In genomic region chr2:203327582-203327917, GRCh38 we compare ENCODE assay signal across 8 cellular contexts.
DNase-seq lines count a peak whose midpoint lies in the region; ATAC-seq lines count a peak whose summit lies in the region.

No MANE protein-coding gene starts in this region.

- peaks cover 28% of the 10 kb centered on the region for H3K4me1 Mint-ChIP-seq in activated naive CD4-positive, alpha-beta T cell treated with anti-CD3 and anti-CD28 coated beads, Interleukin-2, amount 10 ng/mL, durations not matched to agents 7 days and 5 days
- peaks cover 32% of the 10 kb centered on the region for H3K4me1 Mint-ChIP-seq in stimulated activated memory B cell treated with anti-CD40 and anti-IgM and Interleukin-4, amounts not matched to agents 10 μg/mL and 1 μg/mL and 100 μg/mL, for 72 hours

- H3K27me3 Mint-ChIP-seq in activated naive CD4-positive, alpha-beta T cell treated with anti-CD3 and anti-CD28 coated beads, Interleukin-2, amount 10 ng/mL, durations not matched to agents 7 days and 5 days = peaks cover 3% of the 10 kb centered on the region
- no peaks in the 10 kb centered on the region for H3K27me3 Mint-ChIP-seq in stimulated activated memory B cell treated with anti-CD40 and anti-IgM and Interleukin-4, amounts not matched to agents 10 μg/mL and 1 μg/mL and 100 μg/mL, for 72 hours

- no peaks in the 10 kb centered on the region for H3K9me3 Mint-ChIP-seq in activated naive CD4-positive, alpha-beta T cell treated with anti-CD3 and anti-CD28 coated beads, Interleukin-2, amount 10 ng/mL, durations not matched to agents 7 days and 5 days
- H3K9me3 Mint-ChIP-seq in stimulated activated memory B cell treated with anti-CD40 and anti-IgM and Interleukin-4, amounts not matched to agents 10 μg/mL and 1 μg/mL and 100 μg/mL, for 72 hours = no peaks in the 10 kb centered on the region

- H3K36me3 Mint-ChIP-seq in activated naive CD4-positive, alpha-beta T cell treated with anti-CD3 and anti-CD28 coated beads, Interleukin-2, amount 10 ng/mL, durations not matched to agents 7 days and 5 days = peaks cover 3% of the 10 kb centered on the region
- H3K36me3 Mint-ChIP-seq in stimulated activated memory B cell treated with anti-CD40 and anti-IgM and Interleukin-4, amounts not matched to agents 10 μg/mL and 1 μg/mL and 100 μg/mL, for 72 hours = no peaks in the 10 kb centered on the region

- CTCF ChIA-PET in activated naive CD4-positive, alpha-beta T cell treated with anti-CD3 and anti-CD28 coated beads, Interleukin-2, amount 10 ng/mL, durations not matched to agents 7 days and 5 days (lab: Charles Lee) = no interaction called here

- ATAC-seq in HG03064 (IDR thresholded peaks at IDR 0.05; ENCODE audit: low read depth, unreplicated experiment) (peak; percentile 19), HG03354 (IDR thresholded peaks at IDR 0.05; ENCODE audit: poor library complexity, severe bottlenecking, unreplicated experiment) (no peak)
- ATAC-seq in stimulated activated memory B cell treated with anti-CD40 and anti-IgM and Interleukin-4, amounts not matched to agents 10 μg/mL and 1 μg/mL and 100 μg/mL, for 72 hours = no peak

- H3K4me3 Mint-ChIP-seq in activated naive CD4-positive, alpha-beta T cell treated with anti-CD3 and anti-CD28 coated beads, Interleukin-2, amount 10 ng/mL, durations not matched to agents 7 days and 5 days = peak overlapping the region; percentile 81
- H3K4me3 Mint-ChIP-seq in stimulated activated memory B cell treated with anti-CD40 and anti-IgM and Interleukin-4, amounts not matched to agents 10 μg/mL and 1 μg/mL and 100 μg/mL, for 72 hours = peak overlapping the region; percentile 79

- DNase-seq in DMS79 (lab: John Stamatoyannopoulos, UW) (peak; percentile 31), hippocampal formation (lab: John Stamatoyannopoulos, UW) (peak; percentile 12 to 42), middle frontal gyrus (ENCODE audit: extremely low spot score, low spot score) (no peak), RPMI8226 (no peak)
- no peak for DNase-seq in activated naive CD4-positive, alpha-beta T cell treated with anti-CD3 and anti-CD28 coated beads, Interleukin-2, amount 10 ng/mL, durations not matched to agents 7 days and 5 days

- H3K27ac Mint-ChIP-seq in activated naive CD4-positive, alpha-beta T cell treated with anti-CD3 and anti-CD28 coated beads, Interleukin-2, amount 10 ng/mL, durations not matched to agents 7 days and 5 days = peak overlapping the region; percentile 21
- peak overlapping the region; percentile 62 for H3K27ac Mint-ChIP-seq in stimulated activated memory B cell treated with anti-CD40 and anti-IgM and Interleukin-4, amounts not matched to agents 10 μg/mL and 1 μg/mL and 100 μg/mL, for 72 hours

Comparison
In these comparisons a context has a peak if more than half of its experiments do, and no peak if none do; other contexts are left out.
1. DNase-seq: peak in DMS79 (single experiment) and hippocampal formation (2 of 2); none in activated naive CD4-positive, alpha-beta T cell treated with anti-CD3 and anti-CD28 coated beads, Interleukin-2, amount 10 ng/mL, durations not matched to agents 7 days and 5 days (single experiment), middle frontal gyrus (single experiment) and RPMI8226 (single experiment).